29 cellular contexts compared by ENCODE assay signal in genomic region chr10:10960534-10960933, GRCh38.
"Had no signal": no experiment of that assay in that cellular context is flagged by ENCODE, and none has a peak within 500 bp of the region (broad histone marks: within the 10 kb centered on the region; RNA-seq: fewer than 3 reads in every experiment).

No MANE protein-coding gene starts in this region.

- H3K4me1 ChIP-seq: adrenal gland, body of pancreas, breast epithelium had no signal

- H3K4me3 ChIP-seq: adrenal gland, body of pancreas, breast epithelium had no signal

- DNase-seq: activated B cell treated with CpG ODN at 0.5 μM for 24 hours; activated CD4-positive, alpha-beta memory T cell treated with anti-CD3 and anti-CD28 coated beads for 36 hours; activated CD4-positive, alpha-beta T cell treated with anti-CD3 and anti-CD28 coated beads for 4 hours; activated CD4-positive, alpha-beta T cell treated with anti-CD3 and anti-CD28 coated beads, Interleukin-2, amount 10 ng/mL, durations not matched to agents 24 days and 14 days; activated CD4-positive, alpha-beta T cell treated with anti-CD3 and anti-CD28 coated beads, Interleukin-2, amount 50 U/mL, for 1 hour; activated CD4-positive, alpha-beta T cell treated with anti-CD3 and anti-CD28 coated beads, Interleukin-2, amount 50 U/mL, for 4 hours; activated CD4-positive, CD25-positive, alpha-beta regulatory T cell treated with anti-CD3 and anti-CD28 coated beads, Interleukin-2, amount 50 U/mL, for 72 hours; activated CD8-positive, alpha-beta memory T cell treated with anti-CD3 and anti-CD28 coated beads, Interleukin-2, amount 50 U/mL, for 4 hours; activated CD8-positive, alpha-beta T cell treated with anti-CD3 and anti-CD28 coated beads for 36 hours; activated effector memory CD4-positive, alpha-beta T cell treated with anti-CD3 and anti-CD28 coated beads, Interleukin-2, amount 50 U/mL, for 16 hours; activated gamma-delta T cell treated with Interleukin-2 at 50 U/mL for 16 hours; activated naive CD4-positive, alpha-beta T cell; activated naive CD4-positive, alpha-beta T cell treated with anti-CD3 and anti-CD28 coated beads for 36 hours; activated naive CD4-positive, alpha-beta T cell treated with anti-CD3 and anti-CD28 coated beads, Interleukin-2, amount 50 U/mL, for 16 hours; activated naive CD8-positive, alpha-beta T cell treated with anti-CD3 and anti-CD28 coated beads for 36 hours; activated T-cell treated with anti-CD3 and anti-CD28 coated beads for 4 hours; activated T-cell treated with anti-CD3 and anti-CD28 coated beads, Interleukin-2, amount 50 U/mL, for 1 hour; activated T-cell treated with anti-CD3 and anti-CD28 coated beads, Interleukin-2, amount 50 U/mL, for 4 hours; activated T-cell treated with anti-CD3 and anti-CD28 coated beads, Interleukin-2, amount 50 U/mL, for 72 hours; adrenal gland; amniotic stem cell; aorta; body of pancreas; brain microvascular endothelial cell; caudate nucleus; SW 1271; T-helper 9 cell had no signal

- H3K27me3 ChIP-seq: adrenal gland, body of pancreas, brain microvascular endothelial cell, breast epithelium had no signal

- H3K27ac ChIP-seq: adrenal gland, body of pancreas, brain microvascular endothelial cell, breast epithelium, VCaP had no signal

- H3K36me3 ChIP-seq: adrenal gland, brain microvascular endothelial cell, breast epithelium had no signal

- H3K9me3 ChIP-seq: adrenal gland, body of pancreas, breast epithelium had no signal

- ATAC-seq: activated CD8-positive, alpha-beta T cell treated with anti-CD3 and anti-CD28 coated beads for 36 hours; activated T-cell treated with anti-CD3 and anti-CD28 coated beads, Interleukin-2, amount 50 U/mL, for 4 hours; body of pancreas had no signal
